Comparison of ENCODE assay signal across 8 cellular contexts in the genomic region with DNA sequence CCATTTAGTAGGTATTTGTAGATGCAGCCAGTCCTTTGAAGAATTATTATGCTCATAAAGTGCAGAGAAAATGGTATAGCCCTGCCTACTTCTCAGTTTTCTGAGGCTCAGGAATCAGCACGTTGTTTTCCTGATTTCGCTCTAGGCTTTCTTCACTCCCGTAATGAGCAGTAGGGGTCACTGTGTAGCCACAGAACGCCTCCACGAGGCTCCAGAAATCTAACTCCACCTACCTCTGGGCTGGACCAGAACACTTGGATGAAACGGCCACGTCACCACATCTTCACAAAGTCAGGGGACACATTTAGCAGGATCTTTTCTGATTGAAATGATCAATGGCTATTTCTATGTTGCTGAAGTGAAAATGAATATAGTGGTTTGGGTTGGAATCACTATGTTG. TPM values are rescaled to one million over a fixed set of nuclear protein-coding genes. Genes with fewer than 3 reads are reported as not detected.
DNase-seq lines count a peak whose midpoint lies in the region; ATAC-seq, FAIRE-seq and TF ChIP-seq lines count a peak whose summit lies in the region.

No MANE protein-coding gene starts in this region.

- H3F3A ChIP-seq in neural progenitor cell (ENCODE audit: low read depth): peaks cover 5% of the 10 kb centered on the region

- H3K9me3 Mint-ChIP-seq in activated T-helper 1 cell treated with anti-CD3 and anti-CD28 coated beads, Interleukin-12 subunit alpha, Interleukin-12 subunit beta, Interleukin-2, Interleukin-4 antibody, amounts not matched to agents 30 ng/mL and 10 ng/mL and 1 ng/mL, durations not matched to agents 14 hours and 24 hours and 36 hours: no peaks in the 10 kb centered on the region
- H3K9me3 Mint-ChIP-seq in neural progenitor cell: peaks cover 10% of the 10 kb centered on the region

- H3K27ac ChIP-seq in Karpas-422 (ENCODE audit: low read length) (no peak overlapping the region), Panc1 (ENCODE audit: low read length) (no peak overlapping the region), neural progenitor cell (no peak overlapping the region)

- FAIRE-seq in urothelium cell line (lab: Jason Lieb, UNC): no peak

- H3K79me2 ChIP-seq in Karpas-422 (ENCODE audit: low read length) (no peaks in the 10 kb centered on the region), neural progenitor cell (ENCODE audit: low read depth) (no peaks in the 10 kb centered on the region)

- H3K9me3 ChIP-seq in Karpas-422 (ENCODE audit: low read length) (no peaks in the 10 kb centered on the region), Panc1 (ENCODE audit: control insufficient read depth, insufficient read depth, low read depth, low read length) (no peaks in the 10 kb centered on the region), neural progenitor cell (ENCODE audit: low read depth) (no peaks in the 10 kb centered on the region)

- TF ChIP-seq CTCF in AG04449 (IDR thresholded peaks at IDR 0.05; ENCODE audit: insufficient read depth, low read length, missing control alignments): peak; percentile 76
- peak; percentile 78 for TF ChIP-seq CTCF in Panc1 (IDR thresholded peaks at IDR 0.05)
- peak; percentile 79 for TF ChIP-seq CTCF in neural progenitor cell (IDR thresholded peaks at IDR 0.05)

- H2AFZ ChIP-seq in Karpas-422 (ENCODE audit: low read length) (0 out of 2 replicates have a peak overlapping the region, but pooled peaks have one; percentile 24), neural progenitor cell (replicated peaks) (no peak overlapping the region)

- H3K27me3 ChIP-seq in Karpas-422 (ENCODE audit: low read length): no peaks in the 10 kb centered on the region
- no peaks in the 10 kb centered on the region for H3K27me3 ChIP-seq in Panc1 (ENCODE audit: control insufficient read depth, insufficient read depth, low read length)
- peaks cover 24% of the 10 kb centered on the region for H3K27me3 ChIP-seq in neural progenitor cell

- no peaks in the 10 kb centered on the region for H4K20me1 ChIP-seq in Karpas-422 (ENCODE audit: insufficient read depth, low read depth, low read length)
- no peaks in the 10 kb centered on the region for H4K20me1 ChIP-seq in neural progenitor cell (ENCODE audit: low read depth)

- no peaks in the 10 kb centered on the region for H3K9me2 ChIP-seq in Karpas-422 (replicated peaks; ENCODE audit: insufficient read depth, low read length)

- ATAC-seq in GM18505 (IDR thresholded peaks at IDR 0.05; ENCODE audit: unreplicated experiment): peak; percentile 55
- ATAC-seq in Panc1: peak; percentile 92

- H3K9ac ChIP-seq in Karpas-422 (ENCODE audit: low read length) (no peak overlapping the region), neural progenitor cell (no peak overlapping the region)

- peaks cover 26% of the 10 kb centered on the region for H3K4me1 Mint-ChIP-seq in activated T-helper 1 cell treated with anti-CD3 and anti-CD28 coated beads, Interleukin-12 subunit alpha, Interleukin-12 subunit beta, Interleukin-2, Interleukin-4 antibody, amounts not matched to agents 30 ng/mL and 10 ng/mL and 1 ng/mL, durations not matched to agents 14 hours and 24 hours and 36 hours (ENCODE audit: low read depth)
- peaks cover 3% of the 10 kb centered on the region for H3K4me1 Mint-ChIP-seq in neural progenitor cell

- CTCF ChIA-PET in AG04449 (lab: Yijun Ruan, JAX): interaction anchor here (0.7 to 14.4 kb wide), 31 partner anchors 9 to 623 kb away, joined by 3 to 294 read pairs (median 4); partner anchors contain the start of genes POLR1D and URAD
- CTCF ChIA-PET in Panc1 (lab: Charles Lee): interaction anchor here (1.3 kb wide), 1 partner anchor 99 kb away, joined by 3 read pairs; no protein-coding TSS in a partner anchor

- POLR2A ChIA-PET in AG04449 (lab: Yijun Ruan, JAX): no interaction called here
- POLR2A ChIA-PET in Panc1 (lab: Charles Lee): no interaction called here

- H3K36me3 ChIP-seq in Karpas-422 (ENCODE audit: insufficient read depth, low read length) (no peaks in the 10 kb centered on the region), Panc1 (ENCODE audit: control insufficient read depth, insufficient read depth, low read length) (no peaks in the 10 kb centered on the region), neural progenitor cell (no peaks in the 10 kb centered on the region)

- H3K36me3 Mint-ChIP-seq in activated T-helper 1 cell treated with anti-CD3 and anti-CD28 coated beads, Interleukin-12 subunit alpha, Interleukin-12 subunit beta, Interleukin-2, Interleukin-4 antibody, amounts not matched to agents 30 ng/mL and 10 ng/mL and 1 ng/mL, durations not matched to agents 14 hours and 24 hours and 36 hours (ENCODE audit: low read depth): no peaks in the 10 kb centered on the region
- H3K36me3 Mint-ChIP-seq in neural progenitor cell: no peaks in the 10 kb centered on the region

- intact Hi-C loops in Panc1 (cut with micrococcal nuclease; ENCODE audit: unreplicated experiment): no loop called here
- intact Hi-C loops in activated T-helper 1 cell treated with anti-CD3 and anti-CD28 coated beads, Interleukin-12 subunit alpha, Interleukin-12 subunit beta, Interleukin-2, Interleukin-4 antibody, amounts not matched to agents 30 ng/mL and 10 ng/mL and 1 ng/mL, durations not matched to agents 14 hours and 24 hours and 36 hours (cut with micrococcal nuclease): loop anchor here (1.0 to 2.0 kb wide), 7 partner anchors 12 to 610 kb away; partner anchors contain the start of genes GTF3A and MTIF3

- DNase-seq in AG04449 (ENCODE audit: low read depth, low spot score) (peak; percentile 40), Karpas-422 (peak; percentile 90), Panc1 (ENCODE audit: low read depth, low spot score) (no peak), fibroblast of peridontal ligament (ENCODE audit: extremely low read depth) (peak; percentile 87), neural progenitor cell (ENCODE audit: low spot score) (peak; percentile 81), urothelium cell line (ENCODE audit: low spot score) (peak; percentile 72)
- peak; percentile 38 for DNase-seq in activated T-helper 1 cell treated with anti-CD3 and anti-CD28 coated beads, Interleukin-12 subunit alpha, Interleukin-12 subunit beta, Interleukin-2, Interleukin-4 antibody, amounts not matched to agents 30 ng/mL and 10 ng/mL and 1 ng/mL, durations not matched to agents 14 hours and 24 hours and 36 hours (ENCODE audit: low spot score)

- no peak overlapping the region for H3K4me3 ChIP-seq in AG04449 (ENCODE audit: low read depth, low read length)
- no peak overlapping the region for H3K4me3 ChIP-seq in Karpas-422 (ENCODE audit: low read length)
- no peak overlapping the region for H3K4me3 ChIP-seq in Panc1 (ENCODE audit: low read depth in 2 of 2, low read length in 2 of 2)
- no peak overlapping the region for H3K4me3 ChIP-seq in neural progenitor cell

- H3K4me2 ChIP-seq in Karpas-422 (ENCODE audit: low read depth, low read length, poor library complexity, severe bottlenecking) (peak overlapping the region; percentile 14), neural progenitor cell (no peak overlapping the region)

- peaks cover 26% of the 10 kb centered on the region for H3K27me3 Mint-ChIP-seq in activated T-helper 1 cell treated with anti-CD3 and anti-CD28 coated beads, Interleukin-12 subunit alpha, Interleukin-12 subunit beta, Interleukin-2, Interleukin-4 antibody, amounts not matched to agents 30 ng/mL and 10 ng/mL and 1 ng/mL, durations not matched to agents 14 hours and 24 hours and 36 hours (ENCODE audit: insufficient read depth)
- H3K27me3 Mint-ChIP-seq in neural progenitor cell (ENCODE audit: insufficient read depth, low read depth): peaks cover 35% of the 10 kb centered on the region

- H3K4me1 ChIP-seq in Karpas-422 (ENCODE audit: low read length) (peaks cover 7% of the 10 kb centered on the region), Panc1 (ENCODE audit: control insufficient read depth, insufficient read depth, low read length) (peaks cover 5% of the 10 kb centered on the region), neural progenitor cell (no peaks in the 10 kb centered on the region)

- TF ChIP-seq POLR2A in GM18505 (IDR thresholded peaks at IDR 0.05; ENCODE audit: borderline replicate concordance, extremely low read depth, insufficient read depth, insufficient read length): no peak

- no peak overlapping the region for H3K4me3 Mint-ChIP-seq in activated T-helper 1 cell treated with anti-CD3 and anti-CD28 coated beads, Interleukin-12 subunit alpha, Interleukin-12 subunit beta, Interleukin-2, Interleukin-4 antibody, amounts not matched to agents 30 ng/mL and 10 ng/mL and 1 ng/mL, durations not matched to agents 14 hours and 24 hours and 36 hours
- H3K4me3 Mint-ChIP-seq in neural progenitor cell: no peak overlapping the region

- no TSS peak for BruUV-seq in Panc1 (replicated peaks; lab: Mats Ljungman, UMichigan)

- in situ Hi-C loops in Panc1 (cut with HindIII; ENCODE audit: low pct_unique_long_range_greater_than_20kb, low sequenced_read_pairs): no loop called here

- H3K27ac Mint-ChIP-seq in activated T-helper 1 cell treated with anti-CD3 and anti-CD28 coated beads, Interleukin-12 subunit alpha, Interleukin-12 subunit beta, Interleukin-2, Interleukin-4 antibody, amounts not matched to agents 30 ng/mL and 10 ng/mL and 1 ng/mL, durations not matched to agents 14 hours and 24 hours and 36 hours: no peak overlapping the region
- no peak overlapping the region for H3K27ac Mint-ChIP-seq in neural progenitor cell

RNA-seq across cellular contexts. Expression of gene GTF3A, which starts 49.8 kb away (rescaled TPM):
- 357 and 373 TPM in 2 replicates for total RNA-seq in Karpas-422 (2014; rRNA removed; shearing (Covaris generic); ENCODE audit: low replicate concordance)
- 111 TPM for total RNA-seq in Panc1 (2021; ENCODE audit: unreplicated experiment)
- 81.5 TPM for polyA plus RNA-seq in Panc1 (2012; ENCODE audit: insufficient read length)
- total RNA-seq in activated T-helper 1 cell treated with anti-CD3 and anti-CD28 coated beads, Interleukin-12 subunit alpha, Interleukin-12 subunit beta, Interleukin-2, Interleukin-4 antibody, amounts not matched to agents 30 ng/mL and 10 ng/mL and 1 ng/mL, durations not matched to agents 14 hours and 24 hours and 36 hours: 255 and 264 TPM in 2 replicates
- total RNA-seq in neural progenitor cell (ENCODE audit: low replicate concordance): 78.4 and 126 TPM in 2 replicates
